2 cellular contexts compared by ENCODE assay signal in the genomic region with DNA sequence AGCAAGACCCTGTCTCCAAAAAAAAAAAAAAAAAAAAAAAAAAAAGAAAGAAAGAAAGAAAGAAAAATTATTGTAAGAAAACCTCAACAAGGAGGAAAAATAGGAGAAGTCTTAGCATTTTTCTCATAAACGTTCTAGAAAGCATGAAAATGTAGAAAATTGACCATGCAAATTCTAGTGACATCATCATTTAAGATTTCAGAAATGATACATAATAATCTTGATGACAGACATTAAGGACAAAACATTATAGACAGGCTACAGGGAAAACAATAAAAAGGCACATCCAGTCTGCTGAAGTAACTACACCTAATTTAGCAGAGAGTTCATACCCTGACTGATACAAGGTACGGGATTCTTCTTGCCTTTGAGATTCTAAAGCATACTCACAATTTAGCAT.
TF ChIP-seq lines count a peak whose summit lies in the region.

No MANE protein-coding gene starts in this region.

TF ChIP-seq in HepG2, 621 proteins besides CTCF, POLR2A, EP300 and RAD21 (continued from another document):
- TF ChIP-seq ZNF468 (CRISPR knock-in tag; IDR thresholded peaks at IDR 0.05), result no peak

TF ChIP-seq in HEK293, 187 proteins besides CTCF, POLR2A, EP300 and RAD21:
- TF ChIP-seq, protein P1, sequence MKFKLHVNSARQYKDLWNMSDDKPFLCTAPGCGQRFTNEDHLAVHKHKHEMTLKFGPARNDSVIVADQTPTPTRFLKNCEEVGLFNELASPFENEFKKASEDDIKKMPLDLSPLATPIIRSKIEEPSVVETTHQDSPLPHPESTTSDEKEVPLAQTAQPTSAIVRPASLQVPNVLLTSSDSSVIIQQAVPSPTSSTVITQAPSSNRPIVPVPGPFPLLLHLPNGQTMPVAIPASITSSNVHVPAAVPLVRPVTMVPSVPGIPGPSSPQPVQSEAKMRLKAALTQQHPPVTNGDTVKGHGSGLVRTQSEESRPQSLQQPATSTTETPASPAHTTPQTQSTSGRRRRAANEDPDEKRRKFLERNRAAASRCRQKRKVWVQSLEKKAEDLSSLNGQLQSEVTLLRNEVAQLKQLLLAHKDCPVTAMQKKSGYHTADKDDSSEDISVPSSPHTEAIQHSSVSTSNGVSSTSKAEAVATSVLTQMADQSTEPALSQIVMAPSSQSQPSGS (tag by site-specific recombination; IDR thresholded peaks at IDR 0.05; ENCODE audit: low read depth), result peak; percentile 88
- TF ChIP-seq ZNF654 (tag by site-specific recombination; IDR thresholded peaks at IDR 0.05; ENCODE audit: low read depth), result no peak
